In the genomic region with DNA sequence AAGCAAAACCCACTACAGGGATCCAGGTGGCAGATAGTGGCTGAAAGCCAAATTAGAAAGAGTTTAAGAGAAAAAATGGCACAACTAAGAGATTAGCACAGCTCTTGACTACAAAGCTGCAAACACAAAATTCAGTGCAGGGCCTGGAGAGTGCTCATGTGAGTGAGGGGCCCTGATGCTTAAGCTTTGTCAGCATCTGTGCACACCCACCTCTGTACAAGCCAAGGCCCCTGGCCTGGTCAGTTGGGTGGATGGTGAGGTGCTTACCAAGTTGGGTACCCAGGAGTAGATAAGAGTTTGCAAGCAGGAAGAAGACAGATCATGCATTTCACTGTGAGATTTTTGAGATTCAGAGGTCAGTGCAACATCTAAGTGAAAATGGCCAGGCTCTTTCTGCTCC, we compare ENCODE assay signal across 12 cellular contexts.
DNase-seq lines count a peak whose midpoint lies in the region; ATAC-seq and TF ChIP-seq lines count a peak whose summit lies in the region.
"Had no signal": no experiment of that assay in that cellular context is flagged by ENCODE, and none has a peak within 500 bp of the region (broad histone marks: within the 10 kb centered on the region; RNA-seq: fewer than 3 reads in every experiment).

No MANE protein-coding gene starts in this region.

- peak overlapping the region; percentile 1 for H3K27ac Mint-ChIP-seq in Calu3 (ENCODE audit: unreplicated experiment)
- H3K27ac Mint-ChIP-seq in dendritic cell treated with granulocyte-macrophage colony-stimulating factor and Interleukin-4, amounts not matched to agents 40 ng/mL and 50 ng/mL, for 4 days, result peak overlapping the region; percentile 88
- no peak overlapping the region for H3K27ac Mint-ChIP-seq in osteocyte (ENCODE audit: unreplicated experiment)
- H3K27ac Mint-ChIP-seq: endodermal cell had no signal

- peak; percentile 4 for ATAC-seq in GM18907 (IDR thresholded peaks at IDR 0.05; ENCODE audit: unreplicated experiment)

- H3K27me3 Mint-ChIP-seq in Calu3 (ENCODE audit: unreplicated experiment) (no peaks in the 10 kb centered on the region), osteocyte (ENCODE audit: unreplicated experiment) (peaks cover 21% of the 10 kb centered on the region)
- H3K27me3 Mint-ChIP-seq in dendritic cell treated with granulocyte-macrophage colony-stimulating factor and Interleukin-4, amounts not matched to agents 40 ng/mL and 50 ng/mL, for 4 days, result no peaks in the 10 kb centered on the region

- peaks cover 50% of the 10 kb centered on the region for H3K4me1 Mint-ChIP-seq in Calu3 (ENCODE audit: low read depth, unreplicated experiment)
- H3K4me1 Mint-ChIP-seq in dendritic cell treated with granulocyte-macrophage colony-stimulating factor and Interleukin-4, amounts not matched to agents 40 ng/mL and 50 ng/mL, for 4 days (ENCODE audit: low read depth), result peaks cover 95% of the 10 kb centered on the region
- H3K4me1 Mint-ChIP-seq in osteocyte (ENCODE audit: unreplicated experiment), result no peaks in the 10 kb centered on the region

- H3K9me3 Mint-ChIP-seq in Calu3 (ENCODE audit: low read depth, unreplicated experiment) (no peaks in the 10 kb centered on the region), osteocyte (ENCODE audit: unreplicated experiment) (peaks cover 5% of the 10 kb centered on the region)
- H3K9me3 Mint-ChIP-seq in dendritic cell treated with granulocyte-macrophage colony-stimulating factor and Interleukin-4, amounts not matched to agents 40 ng/mL and 50 ng/mL, for 4 days, result no peaks in the 10 kb centered on the region
- H3K9me3 Mint-ChIP-seq: endodermal cell had no signal

- DNase-seq in Calu3 (no peak), HL-60 (ENCODE audit: low read depth in 1 of 2, low spot score in 1 of 2) (no peak), osteocyte (ENCODE audit: extremely low spot score, unreplicated experiment) (no peak), Peyer's patch (no peak), LoVo (ENCODE audit: low spot score) (no peak), retina (no peak)
- DNase-seq: endodermal cell, glutamatergic neuron, NCI-H446 had no signal

- no peak overlapping the region for H3K4me3 ChIP-seq in HL-60 (replicated peaks; ENCODE audit: insufficient read depth, low read length)
- H3K4me3 ChIP-seq in Peyer's patch, result no peak overlapping the region
- H3K4me3 ChIP-seq: K562 had no signal

- BruUV-seq in Calu3 (replicated peaks; lab: Mats Ljungman, UMichigan), result no TSS peak

- CTCF ChIA-PET in Calu3 (lab: Charles Lee), result no interaction called here

- H3K4me3 Mint-ChIP-seq in Calu3 (ENCODE audit: low read depth, unreplicated experiment) (no peak overlapping the region), osteocyte (ENCODE audit: unreplicated experiment) (no peak overlapping the region)
- no peak overlapping the region for H3K4me3 Mint-ChIP-seq in dendritic cell treated with granulocyte-macrophage colony-stimulating factor and Interleukin-4, amounts not matched to agents 40 ng/mL and 50 ng/mL, for 4 days
- H3K4me3 Mint-ChIP-seq: endodermal cell had no signal

- intact Hi-C loops in Calu3 (cut with micrococcal nuclease; ENCODE audit: unreplicated experiment), result no loop called here
- intact Hi-C loops in dendritic cell treated with granulocyte-macrophage colony-stimulating factor and Interleukin-4, amounts not matched to agents 40 ng/mL and 50 ng/mL, for 4 days (cut with micrococcal nuclease), result loop anchor here (5.0 kb wide), 1 partner anchor 63 kb away; the partner anchor contains the start of gene ATP1B1

- no peaks in the 10 kb centered on the region for H3K36me3 ChIP-seq in Peyer's patch

- TF ChIP-seq CTCF in Calu3 (IDR thresholded peaks at IDR 0.05; ENCODE audit: unreplicated experiment) (no peak), HL-60 (IDR thresholded peaks at IDR 0.05; ENCODE audit: insufficient read depth, low read length) (no peak), osteocyte (IDR thresholded peaks at IDR 0.05) (no peak), Peyer's patch (IDR thresholded peaks at IDR 0.05) (no peak)

- TF ChIP-seq POLR2A in Peyer's patch (IDR thresholded peaks at IDR 0.05), result no peak

- no peaks in the 10 kb centered on the region for H3K27me3 ChIP-seq in HL-60 (ENCODE audit: insufficient read depth, poor library complexity, severe bottlenecking)
- no peaks in the 10 kb centered on the region for H3K27me3 ChIP-seq in Peyer's patch

- H3K27ac ChIP-seq in HL-60 (replicated peaks) (peak overlapping the region; percentile 62), Peyer's patch (peak overlapping the region in 1 of 4 donors; percentile 15)

- no peaks in the 10 kb centered on the region for H3K36me3 Mint-ChIP-seq in Calu3 (ENCODE audit: insufficient read depth, unreplicated experiment)
- H3K36me3 Mint-ChIP-seq in dendritic cell treated with granulocyte-macrophage colony-stimulating factor and Interleukin-4, amounts not matched to agents 40 ng/mL and 50 ng/mL, for 4 days (ENCODE audit: low read depth), result no peaks in the 10 kb centered on the region
- H3K36me3 Mint-ChIP-seq in osteocyte (ENCODE audit: unreplicated experiment), result no peaks in the 10 kb centered on the region

- H3K4me1 ChIP-seq in Peyer's patch, result peaks cover 0 to 31% (median 6%) of the 10 kb centered on the region in 4 donors

- no peaks in the 10 kb centered on the region for H3K9me3 ChIP-seq in Peyer's patch
